ENCODE assay signal across 8 cellular contexts in genomic region chr2:227460079-227460485, GRCh38. TPM values are rescaled to one million over a fixed set of nuclear protein-coding genes. Genes with fewer than 3 reads are reported as not detected.
DNase-seq lines count a peak whose midpoint lies in the region; ATAC-seq and TF ChIP-seq lines count a peak whose summit lies in the region.

No MANE protein-coding gene starts in this region.

- peak overlapping the region; percentile 84 for H3K27ac Mint-ChIP-seq in activated T-helper 1 cell treated with anti-CD3 and anti-CD28 coated beads, Interleukin-12 subunit alpha, Interleukin-12 subunit beta, Interleukin-2, Interleukin-4 antibody, amounts not matched to agents 30 ng/mL and 10 ng/mL and 1 ng/mL, durations not matched to agents 14 hours and 24 hours and 36 hours
- H3K27ac Mint-ChIP-seq in glutamatergic neuron (ENCODE audit: unreplicated experiment): no peak overlapping the region

- H3K4me1 ChIP-seq in spleen: peaks cover 17 to 69% (median 40%) of the 10 kb centered on the region in 6 donors
- no peaks in the 10 kb centered on the region for H3K4me1 ChIP-seq in suprapubic skin

- TF ChIP-seq EP300 in suprapubic skin (IDR thresholded peaks at IDR 0.05): no peak

- TF ChIP-seq POLR2A in spleen (IDR thresholded peaks at IDR 0.05) (no peak), suprapubic skin (IDR thresholded peaks at IDR 0.05) (no peak)

- H3K9me3 Mint-ChIP-seq in activated T-helper 1 cell treated with anti-CD3 and anti-CD28 coated beads, Interleukin-12 subunit alpha, Interleukin-12 subunit beta, Interleukin-2, Interleukin-4 antibody, amounts not matched to agents 30 ng/mL and 10 ng/mL and 1 ng/mL, durations not matched to agents 14 hours and 24 hours and 36 hours: no peaks in the 10 kb centered on the region
- H3K9me3 Mint-ChIP-seq in glutamatergic neuron (ENCODE audit: unreplicated experiment): peaks cover 6% of the 10 kb centered on the region

- H3K4me3 ChIP-seq in spleen (no peak overlapping the region), suprapubic skin (no peak overlapping the region)

- TF ChIP-seq CTCF in spleen (IDR thresholded peaks at IDR 0.05 in 8 of 11, conservative IDR thresholded peaks at IDR 0.05 in 3 of 11): no peak
- TF ChIP-seq CTCF in glutamatergic neuron (IDR thresholded peaks at IDR 0.05; ENCODE audit: partially characterized antibody, unreplicated experiment): no peak
- TF ChIP-seq CTCF in suprapubic skin (IDR thresholded peaks at IDR 0.05): no peak

- intact Hi-C loops in activated T-helper 1 cell treated with anti-CD3 and anti-CD28 coated beads, Interleukin-12 subunit alpha, Interleukin-12 subunit beta, Interleukin-2, Interleukin-4 antibody, amounts not matched to agents 30 ng/mL and 10 ng/mL and 1 ng/mL, durations not matched to agents 14 hours and 24 hours and 36 hours (cut with micrococcal nuclease): loop anchor here (1.0 to 5.0 kb wide), 4 partner anchors 29 to 623 kb away; partner anchors contain the start of genes MFF and RHBDD1
- intact Hi-C loops in spleen (cut with DNase I; ENCODE audit: low total_unique reads): no loop called here

- ATAC-seq in GM21381 (IDR thresholded peaks at IDR 0.05; ENCODE audit: unreplicated experiment): peak; percentile 33

- peak; percentile 74 to 75 for DNase-seq in NOMO-1 (lab: John Stamatoyannopoulos, UW; ENCODE audit: unreplicated experiment in 2 of 2)
- DNase-seq in activated T-helper 1 cell treated with anti-CD3 and anti-CD28 coated beads, Interleukin-12 subunit alpha, Interleukin-12 subunit beta, Interleukin-2, Interleukin-4 antibody, amounts not matched to agents 30 ng/mL and 10 ng/mL and 1 ng/mL, durations not matched to agents 14 hours and 24 hours and 36 hours (ENCODE audit: low spot score): peak; percentile 29
- peak; percentile 84 for DNase-seq in spleen
- DNase-seq in glutamatergic neuron: no peak
- DNase-seq in cerebellum (ENCODE audit: low spot score): no peak
- DNase-seq in SHP77 treated with DMSO at 0.1 percent for 48 hours (lab: John Stamatoyannopoulos, UW): no peak
- DNase-seq in suprapubic skin (ENCODE audit: low spot score in 2 of 2): no peak

- peaks cover 1% of the 10 kb centered on the region for H3K36me3 Mint-ChIP-seq in activated T-helper 1 cell treated with anti-CD3 and anti-CD28 coated beads, Interleukin-12 subunit alpha, Interleukin-12 subunit beta, Interleukin-2, Interleukin-4 antibody, amounts not matched to agents 30 ng/mL and 10 ng/mL and 1 ng/mL, durations not matched to agents 14 hours and 24 hours and 36 hours (ENCODE audit: low read depth)
- H3K36me3 Mint-ChIP-seq in glutamatergic neuron (ENCODE audit: unreplicated experiment): no peaks in the 10 kb centered on the region

- H3K27me3 Mint-ChIP-seq in activated T-helper 1 cell treated with anti-CD3 and anti-CD28 coated beads, Interleukin-12 subunit alpha, Interleukin-12 subunit beta, Interleukin-2, Interleukin-4 antibody, amounts not matched to agents 30 ng/mL and 10 ng/mL and 1 ng/mL, durations not matched to agents 14 hours and 24 hours and 36 hours (ENCODE audit: insufficient read depth): no peaks in the 10 kb centered on the region
- peaks cover 2% of the 10 kb centered on the region for H3K27me3 Mint-ChIP-seq in glutamatergic neuron (ENCODE audit: unreplicated experiment)

- no peaks in the 10 kb centered on the region for H3K27me3 ChIP-seq in spleen (replicated peaks in 1 of 7)
- no peaks in the 10 kb centered on the region for H3K27me3 ChIP-seq in suprapubic skin

- peak overlapping the region; percentile 59 for H3K4me3 Mint-ChIP-seq in activated T-helper 1 cell treated with anti-CD3 and anti-CD28 coated beads, Interleukin-12 subunit alpha, Interleukin-12 subunit beta, Interleukin-2, Interleukin-4 antibody, amounts not matched to agents 30 ng/mL and 10 ng/mL and 1 ng/mL, durations not matched to agents 14 hours and 24 hours and 36 hours
- no peak overlapping the region for H3K4me3 Mint-ChIP-seq in glutamatergic neuron (ENCODE audit: unreplicated experiment)

- H3K4me1 Mint-ChIP-seq in activated T-helper 1 cell treated with anti-CD3 and anti-CD28 coated beads, Interleukin-12 subunit alpha, Interleukin-12 subunit beta, Interleukin-2, Interleukin-4 antibody, amounts not matched to agents 30 ng/mL and 10 ng/mL and 1 ng/mL, durations not matched to agents 14 hours and 24 hours and 36 hours (ENCODE audit: low read depth): peaks cover 74% of the 10 kb centered on the region
- H3K4me1 Mint-ChIP-seq in glutamatergic neuron (ENCODE audit: low read depth, unreplicated experiment): peaks cover 5% of the 10 kb centered on the region

- no peak overlapping the region for H3K27ac ChIP-seq in spleen
- no peak overlapping the region for H3K27ac ChIP-seq in suprapubic skin

- H3K36me3 ChIP-seq in spleen (peaks cover 0 to 4% (median 0%) of the 10 kb centered on the region in 6 donors), suprapubic skin (no peaks in the 10 kb centered on the region)

- 12 to 29% (median 15%) methylated on average over 8 of the region's 8 CpGs for WGBS in spleen, 5 donors
- 59% methylated on average over 8 of the region's 8 CpGs for WGBS in suprapubic skin

- no peaks in the 10 kb centered on the region for H3K9me3 ChIP-seq in spleen
- no peaks in the 10 kb centered on the region for H3K9me3 ChIP-seq in suprapubic skin

RNA-seq across cellular contexts. Expression of gene AGFG1, which starts 11.9 kb away (rescaled TPM):
- 239 and 252 TPM in 2 replicates for total RNA-seq in activated T-helper 1 cell treated with anti-CD3 and anti-CD28 coated beads, Interleukin-12 subunit alpha, Interleukin-12 subunit beta, Interleukin-2, Interleukin-4 antibody, amounts not matched to agents 30 ng/mL and 10 ng/mL and 1 ng/mL, durations not matched to agents 14 hours and 24 hours and 36 hours
- total RNA-seq in spleen: 100 to 1,000 TPM in 2 of 7 donors, 10 to 100 TPM in 5; 52.5 to 111 (median 87.9) TPM
- 10 to 100 TPM; 23.6 to 35.4 (median 26.5) TPM for polyA plus RNA-seq in spleen
- 108 TPM for total RNA-seq in glutamatergic neuron (ENCODE audit: unreplicated experiment)
- total RNA-seq in cerebellum: 59.7 TPM
- total RNA-seq in suprapubic skin: 10 to 100 TPM; 41.0 to 60.3 (median 55.0) TPM

Comparison
In these comparisons a context has a peak if more than half of its experiments do, and no peak if none do; other contexts are left out.
1. DNase-seq: peak in NOMO-1 (2 of 2), activated T-helper 1 cell treated with anti-CD3 and anti-CD28 coated beads, Interleukin-12 subunit alpha, Interleukin-12 subunit beta, Interleukin-2, Interleukin-4 antibody, amounts not matched to agents 30 ng/mL and 10 ng/mL and 1 ng/mL, durations not matched to agents 14 hours and 24 hours and 36 hours (single experiment) and spleen (single experiment); none in glutamatergic neuron (single experiment), cerebellum (single experiment), SHP77 treated with DMSO at 0.1 percent for 48 hours (single experiment) and suprapubic skin (0 of 2).